In genomic region chr13:51524846-51525566, GRCh38 we compare ENCODE assay signal across 21 cellular contexts. TPM values are rescaled to one million over a fixed set of nuclear protein-coding genes. Genes with fewer than 3 reads are reported as not detected.
A peak's percentile ranks its signal among the peaks of the same experiment; 100 is the strongest.
DNase-seq lines count a peak whose midpoint lies in the region; ATAC-seq and TF ChIP-seq lines count a peak whose summit lies in the region.
"Had no signal": no experiment of that assay in that cellular context is flagged by ENCODE, and none has a peak within 500 bp of the region (broad histone marks: within the 10 kb centered on the region; RNA-seq: fewer than 3 reads in every experiment).

No MANE protein-coding gene starts in this region.

- no peak overlapping the region for H4K91ac ChIP-seq in trophoblast cell (ENCODE audit: low read depth, low read length)

- H3K4me1 ChIP-seq in SK-N-SH (ENCODE audit: control insufficient read depth in 1 of 2, insufficient read depth in 2 of 2, low read depth in 1 of 2, low read length in 1 of 2): peaks cover 9 to 19% of the 10 kb centered on the region in 2 experiments
- peaks cover 31% of the 10 kb centered on the region for H3K4me1 ChIP-seq in RWPE2 (ENCODE audit: insufficient read depth, poor library complexity, severe bottlenecking)
- H3K4me1 ChIP-seq in trophoblast cell (ENCODE audit: control insufficient read depth in 1 of 2, insufficient read depth in 2 of 2, low read length in 2 of 2): peaks cover 2% of the 10 kb centered on the region in 2 experiments
- H3K4me1 ChIP-seq in upper lobe of right lung: peaks cover 9% of the 10 kb centered on the region
- H3K4me1 ChIP-seq: ascending aorta, colonic mucosa had no signal

- H4K8ac ChIP-seq in trophoblast cell (ENCODE audit: low read depth, low read length): no peak overlapping the region

- H3K79me1 ChIP-seq in trophoblast cell (ENCODE audit: low read length): peaks cover 2% of the 10 kb centered on the region

- H2BK12ac ChIP-seq in trophoblast cell (ENCODE audit: low read length): no peak overlapping the region

- H3K79me2 ChIP-seq in SK-N-SH (ENCODE audit: insufficient read depth): no peaks in the 10 kb centered on the region
- peaks cover 1% of the 10 kb centered on the region for H3K79me2 ChIP-seq in trophoblast cell (ENCODE audit: control insufficient read depth, insufficient read depth, low read length, poor library complexity)

- no peak overlapping the region for H3K23ac ChIP-seq in trophoblast cell (ENCODE audit: low read length)

- H3K9ac ChIP-seq in SK-N-SH (no peak overlapping the region), trophoblast cell (ENCODE audit: low read length) (no peak overlapping the region)

- DNase-seq in SK-N-SH: no peak
- no peak for DNase-seq in RWPE2 (ENCODE audit: low spot score)
- peak; percentile 61 for DNase-seq in fibroblast of mammary gland (ENCODE audit: low read depth)
- peak; percentile 72 to 82 for DNase-seq in trophoblast cell
- no peak for DNase-seq in kidney tubule cell (ENCODE audit: low spot score)
- no peak for DNase-seq in upper lobe of right lung
- DNase-seq: activated CD8-positive, alpha-beta memory T cell treated with anti-CD3 and anti-CD28 coated beads, Interleukin-2, amount 50 U/mL, for 48 hours; activated naive CD4-positive, alpha-beta T cell treated with Interleukin-2 at 50 U/mL for 16 hours; CD8-positive, alpha-beta memory T cell; colonic mucosa; heart left ventricle; NCI-H1092; NCI-H2107; NCI-H69; nephron progenitor cell; T1000 had no signal

- 88% methylated on average over 5 of the region's 5 CpGs for WGBS in SK-N-SH (ENCODE audit: low lambda C conversion rate)
- WGBS in trophoblast cell (ENCODE audit: extremely low coverage, insufficient coverage, insufficient read length): no CpG with 5 or more reads among the region's 5 CpGs

- CTCF ChIA-PET in SK-N-SH (lab: Yijun Ruan, JAX): interaction anchor here (1.1 to 1.6 kb wide), 2 partner anchors 9 to 35 kb away, joined by 3 to 4 read pairs; no protein-coding TSS in a partner anchor

- no peak overlapping the region for H3K4ac ChIP-seq in trophoblast cell (ENCODE audit: low read depth, low read length)

- H3K14ac ChIP-seq in trophoblast cell (ENCODE audit: low read length): no peak overlapping the region

- H3K27ac ChIP-seq in SK-N-SH (ENCODE audit: low read depth in 2 of 2, low read length in 1 of 2): no peak overlapping the region; a peak in 1 of 4 replicates
- peak overlapping the region; percentile 67 for H3K27ac ChIP-seq in RWPE2 (ENCODE audit: poor library complexity, severe bottlenecking)
- H3K27ac ChIP-seq in trophoblast cell (ENCODE audit: low read depth, low read length): peak overlapping the region; percentile 20
- H3K27ac ChIP-seq in upper lobe of right lung: no peak overlapping the region
- H3K27ac ChIP-seq: ascending aorta, colonic mucosa, heart left ventricle had no signal

- no peaks in the 10 kb centered on the region for H3K36me3 ChIP-seq in SK-N-SH (replicated peaks in 1 of 2; ENCODE audit: control insufficient read depth in 1 of 2, insufficient read depth in 2 of 2, low read length in 1 of 2)
- no peaks in the 10 kb centered on the region for H3K36me3 ChIP-seq in RWPE2 (ENCODE audit: low read depth)
- H3K36me3 ChIP-seq in trophoblast cell (ENCODE audit: control insufficient read depth in 1 of 2, insufficient read depth in 2 of 2, low read length in 2 of 2): no peaks in the 10 kb centered on the region
- no peaks in the 10 kb centered on the region for H3K36me3 ChIP-seq in upper lobe of right lung
- H3K36me3 ChIP-seq: ascending aorta, colonic mucosa, heart left ventricle had no signal

- no peak overlapping the region; the same call in 1 of the 2 replicates for H2AFZ ChIP-seq in SK-N-SH (ENCODE audit: low read depth)
- no peak overlapping the region for H2AFZ ChIP-seq in trophoblast cell (ENCODE audit: insufficient read depth, low read length, poor library complexity)

- peaks cover 12% of the 10 kb centered on the region for H3F3A ChIP-seq in SK-N-SH (replicated peaks; ENCODE audit: insufficient read depth)

- POLR2A ChIA-PET in SK-N-SH (lab: Yijun Ruan, JAX): no interaction called here

- H3K27me3 ChIP-seq in SK-N-SH (ENCODE audit: insufficient read depth): no peaks in the 10 kb centered on the region
- no peaks in the 10 kb centered on the region for H3K27me3 ChIP-seq in RWPE2 (ENCODE audit: insufficient read depth, poor library complexity, severe bottlenecking)
- no peaks in the 10 kb centered on the region for H3K27me3 ChIP-seq in trophoblast cell (ENCODE audit: insufficient read depth, low read length)
- no peaks in the 10 kb centered on the region for H3K27me3 ChIP-seq in upper lobe of right lung
- H3K27me3 ChIP-seq: ascending aorta, colonic mucosa, heart left ventricle had no signal

- intact Hi-C loops in upper lobe of right lung (cut with DNase I): no loop called here

- no peak for TF ChIP-seq RAD21 in SK-N-SH (IDR thresholded peaks at IDR 0.05; ENCODE audit: low read length)

- peak; percentile 22; the same call in 2 of the 3 replicates for ATAC-seq in SK-N-SH treated with all-trans-retinoic acid at 6 μM for 48 hours
- ATAC-seq in RWPE2 (ENCODE audit: low read depth): 0 out of 3 replicates have a peak, but pooled peaks have one; percentile 32
- no peak for ATAC-seq in upper lobe of right lung
- ATAC-seq in GM18517 (IDR thresholded peaks at IDR 0.05; ENCODE audit: unreplicated experiment): no peak
- ATAC-seq: GM12878; heart left ventricle; stimulated activated memory B cell treated with anti-CD40 and anti-IgM and Interleukin-4, amounts not matched to agents 10 μg/mL and 1 μg/mL and 100 μg/mL, for 72 hours had no signal

- TF ChIP-seq EP300 in SK-N-SH (IDR thresholded peaks at IDR 0.05; ENCODE audit: borderline replicate concordance in 1 of 2, low read depth in 1 of 2, low read length in 1 of 2): no peak

- TF ChIP-seq CTCF in SK-N-SH (IDR thresholded peaks at IDR 0.05): no peak
- no peak for TF ChIP-seq CTCF in RWPE2 (IDR thresholded peaks at IDR 0.05; ENCODE audit: poor library complexity, severe bottlenecking)
- no peak for TF ChIP-seq CTCF in fibroblast of mammary gland (conservative IDR thresholded peaks at IDR 0.05; ENCODE audit: control insufficient read depth, insufficient read depth, low read depth, low read length)
- no peak for TF ChIP-seq CTCF in upper lobe of right lung (IDR thresholded peaks at IDR 0.05)

- H3K9me3 ChIP-seq in SK-N-SH (peaks cover 4% of the 10 kb centered on the region; the same call in 1 of the 2 replicates), RWPE2 (ENCODE audit: severe bottlenecking) (no peaks in the 10 kb centered on the region), trophoblast cell (ENCODE audit: insufficient read depth, low read depth, low read length) (no peaks in the 10 kb centered on the region), upper lobe of right lung (no peaks in the 10 kb centered on the region)
- H3K9me3 ChIP-seq: ascending aorta, colonic mucosa, heart left ventricle had no signal

- no peak overlapping the region for H4K12ac ChIP-seq in trophoblast cell (ENCODE audit: low read depth, low read length)

- no peak overlapping the region for H2BK5ac ChIP-seq in trophoblast cell (ENCODE audit: low read depth, low read length, poor library complexity)

- H4K20me1 ChIP-seq in SK-N-SH (ENCODE audit: insufficient read depth): no peaks in the 10 kb centered on the region

- H3K4me2 ChIP-seq in SK-N-SH (no peak overlapping the region), trophoblast cell (ENCODE audit: low read length) (no peak overlapping the region)

- H2BK120ac ChIP-seq in trophoblast cell (ENCODE audit: insufficient read depth, low read length, poor library complexity): no peak overlapping the region

- no peak overlapping the region for H2AK5ac ChIP-seq in trophoblast cell (ENCODE audit: low read length)

- no peak overlapping the region for H3K4me3 ChIP-seq in SK-N-SH (ENCODE audit: low read depth in 2 of 2, low read length in 1 of 2)
- H3K4me3 ChIP-seq in RWPE2 (ENCODE audit: severe bottlenecking): no peak overlapping the region
- no peak overlapping the region for H3K4me3 ChIP-seq in fibroblast of mammary gland (ENCODE audit: control insufficient read depth, low read depth, low read length)
- H3K4me3 ChIP-seq in trophoblast cell (ENCODE audit: low read depth, low read length): no peak overlapping the region
- H3K4me3 ChIP-seq in upper lobe of right lung: no peak overlapping the region
- H3K4me3 ChIP-seq: ascending aorta, colonic mucosa, GM12878, heart left ventricle had no signal

- H3K18ac ChIP-seq in trophoblast cell (ENCODE audit: low read length): no peak overlapping the region

- H3K9me2 ChIP-seq in SK-N-SH: no peaks in the 10 kb centered on the region

TF ChIP-seq in SK-N-SH treated with all-trans-retinoic acid at 6 μM for 48 hours, 23 proteins besides CTCF, POLR2A, EP300 and RAD21 (continues in another document):
- TF ChIP-seq PPARA (CRISPR knock-in tag; IDR thresholded peaks at IDR 0.05; ENCODE audit: borderline replicate concordance): no peak
- no peak for TF ChIP-seq ZFP30 (CRISPR knock-in tag; IDR thresholded peaks at IDR 0.05)
- no peak for TF ChIP-seq ISL1 (CRISPR knock-in tag; IDR thresholded peaks at IDR 0.05)
- TF ChIP-seq TCF4 (CRISPR knock-in tag; IDR thresholded peaks at IDR 0.05; ENCODE audit: borderline replicate concordance): no peak

TF ChIP-seq in SK-N-SH, 30 proteins besides CTCF, POLR2A, EP300 and RAD21 (continues in another document):
- no peak for TF ChIP-seq RFX5 (IDR thresholded peaks at IDR 0.05; ENCODE audit: low read length)
- TF ChIP-seq MAX (IDR thresholded peaks at IDR 0.05; ENCODE audit: low read depth): no peak
- TF ChIP-seq NRF1 (IDR thresholded peaks at IDR 0.05; ENCODE audit: low read depth, low read length): no peak
- TF ChIP-seq SIN3A (IDR thresholded peaks at IDR 0.05; ENCODE audit: borderline replicate concordance, low read depth, low read length): no peak
- no peak for TF ChIP-seq RXRA (IDR thresholded peaks at IDR 0.05; ENCODE audit: borderline replicate concordance, low read depth)
- TF ChIP-seq, protein P1, sequence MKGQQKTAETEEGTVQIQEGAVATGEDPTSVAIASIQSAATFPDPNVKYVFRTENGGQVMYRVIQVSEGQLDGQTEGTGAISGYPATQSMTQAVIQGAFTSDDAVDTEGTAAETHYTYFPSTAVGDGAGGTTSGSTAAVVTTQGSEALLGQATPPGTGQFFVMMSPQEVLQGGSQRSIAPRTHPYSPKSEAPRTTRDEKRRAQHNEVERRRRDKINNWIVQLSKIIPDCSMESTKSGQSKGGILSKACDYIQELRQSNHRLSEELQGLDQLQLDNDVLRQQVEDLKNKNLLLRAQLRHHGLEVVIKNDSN (IDR thresholded peaks at IDR 0.05; ENCODE audit: borderline replicate concordance, low read depth): no peak
- TF ChIP-seq FOSL2 (IDR thresholded peaks at IDR 0.05; ENCODE audit: borderline replicate concordance, low read depth): no peak
- TF ChIP-seq POLR2AphosphoS5 (IDR thresholded peaks at IDR 0.05; ENCODE audit: low read depth, low read length): no peak
- TF ChIP-seq ELF1 (IDR thresholded peaks at IDR 0.05): no peak

RNA-seq across cellular contexts. Expression of gene WDFY2, which starts 59.3 kb away (rescaled TPM):
- polyA plus RNA-seq in SK-N-SH (2012; rRNA removed): 4.1 and 5.4 TPM in 2 replicates
- polyA plus RNA-seq in SK-N-SH (2012; cell fraction: cytosol; rRNA removed): 2.6 and 2.9 TPM in 2 replicates
- polyA plus RNA-seq in SK-N-SH (2012; cell fraction: nucleus; rRNA removed): 15.1 and 20.4 TPM in 2 replicates
- polyA plus RNA-seq in trophoblast cell (2013): 14.4 and 15.0 TPM in 2 replicates
- total RNA-seq in upper lobe of right lung: 13.1 TPM

Comparison
In these comparisons a context has a peak if more than half of its experiments do, and no peak if none do; other contexts are left out.
1. ATAC-seq: peak in SK-N-SH treated with all-trans-retinoic acid at 6 μM for 48 hours (single experiment) and RWPE2 (single experiment); none in upper lobe of right lung (single experiment) and GM18517 (single experiment).
2. DNase-seq: peak in fibroblast of mammary gland (single experiment) and trophoblast cell (2 of 2); none in SK-N-SH (single experiment), RWPE2 (single experiment), kidney tubule cell (single experiment) and upper lobe of right lung (single experiment).
3. H3K27ac ChIP-seq: peak in RWPE2 (single experiment) and trophoblast cell (single experiment); none in SK-N-SH (0 of 2) and upper lobe of right lung (single experiment).